In genomic region chr14:43621282-43621681, GRCh38 we compare ENCODE assay signal across 31 cellular contexts.
"Had no signal": no experiment of that assay in that cellular context is flagged by ENCODE, and none has a peak within 500 bp of the region (broad histone marks: within the 10 kb centered on the region; RNA-seq: fewer than 3 reads in every experiment).

No MANE protein-coding gene starts in this region.

- ATAC-seq: activated CD8-positive, alpha-beta memory T cell treated with anti-CD3 and anti-CD28 coated beads, Interleukin-2, amount 10 ng/mL, durations not matched to agents 7 days and 5 days; activated CD8-positive, alpha-beta T cell treated with anti-CD3 and anti-CD28 coated beads, Interleukin-2, amount 10 ng/mL, durations not matched to agents 7 days and 5 days; activated naive CD8-positive, alpha-beta T cell treated with anti-CD3 and anti-CD28 coated beads, Interleukin-2, amount 50 U/mL, for 24 hours; heart left ventricle; left colon; naive thymus-derived CD8-positive, alpha-beta T cell; psoas muscle; stimulated activated memory B cell treated with anti-CD40 and anti-IgM and Interleukin-4, amounts not matched to agents 10 μg/mL and 1 μg/mL and 100 μg/mL, for 72 hours; upper lobe of right lung had no signal

- H3K4me3 Mint-ChIP-seq: activated B cell treated with CpG ODN at 0.5 μM for 24 hours; activated CD8-positive, alpha-beta memory T cell treated with anti-CD3 and anti-CD28 coated beads, Interleukin-2, amount 10 ng/mL, durations not matched to agents 7 days and 5 days; activated CD8-positive, alpha-beta T cell treated with anti-CD3 and anti-CD28 coated beads, Interleukin-2, amount 10 ng/mL, durations not matched to agents 7 days and 5 days; activated naive CD4-positive, alpha-beta T cell treated with anti-CD3 and anti-CD28 coated beads, Interleukin-2, amount 50 U/mL, for 24 hours; activated naive CD8-positive, alpha-beta T cell treated with anti-CD3 and anti-CD28 coated beads, Interleukin-2, amount 50 U/mL, for 24 hours; immature natural killer cell; naive thymus-derived CD8-positive, alpha-beta T cell; neural crest cell; stimulated activated memory B cell treated with anti-CD40 and anti-IgM and Interleukin-4, amounts not matched to agents 10 μg/mL and 1 μg/mL and 100 μg/mL, for 72 hours; T-helper 2 cell treated with Interferon-gamma antibody and Interleukin-4, amounts not matched to agents 5 μg/mL and 100 μg/mL, for 36 hours had no signal

- H3K4me1 Mint-ChIP-seq: activated B cell treated with CpG ODN at 0.5 μM for 24 hours; activated CD8-positive, alpha-beta memory T cell treated with anti-CD3 and anti-CD28 coated beads, Interleukin-2, amount 10 ng/mL, durations not matched to agents 7 days and 5 days; activated naive CD4-positive, alpha-beta T cell treated with anti-CD3 and anti-CD28 coated beads, Interleukin-2, amount 50 U/mL, for 24 hours; activated naive CD8-positive, alpha-beta T cell treated with anti-CD3 and anti-CD28 coated beads, Interleukin-2, amount 50 U/mL, for 24 hours; immature natural killer cell; naive thymus-derived CD8-positive, alpha-beta T cell; neural crest cell; stimulated activated memory B cell treated with anti-CD40 and anti-IgM and Interleukin-4, amounts not matched to agents 10 μg/mL and 1 μg/mL and 100 μg/mL, for 72 hours had no signal

- H2AFZ ChIP-seq: parathyroid adenoma had no signal

- H3K9me3 Mint-ChIP-seq: activated B cell treated with CpG ODN at 0.5 μM for 24 hours; neural crest cell; stimulated activated memory B cell treated with anti-CD40 and anti-IgM and Interleukin-4, amounts not matched to agents 10 μg/mL and 1 μg/mL and 100 μg/mL, for 72 hours had no signal

- H3K36me3 Mint-ChIP-seq: activated CD8-positive, alpha-beta memory T cell treated with anti-CD3 and anti-CD28 coated beads, Interleukin-2, amount 10 ng/mL, durations not matched to agents 7 days and 5 days; activated naive CD4-positive, alpha-beta T cell treated with anti-CD3 and anti-CD28 coated beads, Interleukin-2, amount 50 U/mL, for 24 hours; immature natural killer cell; naive thymus-derived CD8-positive, alpha-beta T cell; stimulated activated memory B cell treated with anti-CD40 and anti-IgM and Interleukin-4, amounts not matched to agents 10 μg/mL and 1 μg/mL and 100 μg/mL, for 72 hours had no signal

- H3K36me3 ChIP-seq: heart left ventricle, sigmoid colon, stomach, thyroid gland, upper lobe of right lung had no signal

- H3K9ac ChIP-seq: parathyroid adenoma had no signal

- H3K9me3 ChIP-seq: psoas muscle, sigmoid colon, thyroid gland, upper lobe of right lung had no signal

- DNase-seq: activated B cell treated with CpG ODN at 0.5 μM for 24 hours; activated CD8-positive, alpha-beta memory T cell treated with anti-CD3 and anti-CD28 coated beads, Interleukin-2, amount 10 ng/mL, durations not matched to agents 7 days and 5 days; activated CD8-positive, alpha-beta T cell treated with anti-CD3 and anti-CD28 coated beads, Interleukin-2, amount 10 ng/mL, durations not matched to agents 7 days and 5 days; activated naive CD8-positive, alpha-beta T cell treated with anti-CD3 and anti-CD28 coated beads, Interleukin-2, amount 50 U/mL, for 24 hours; activated T-cell treated with anti-CD3 and anti-CD28 coated beads, Interleukin-2, amount 50 U/mL, for 48 hours; amygdala; dermis blood vessel endothelial cell; effector CD4-positive, alpha-beta T cell; erythroblast; heart left ventricle; hypothalamus; immature natural killer cell; kidney; left colon; naive thymus-derived CD8-positive, alpha-beta T cell; nucleus accumbens; psoas muscle; sigmoid colon; small intestine; stimulated activated CD4-positive, alpha-beta T cell treated with anti-CD3 and anti-CD28 coated beads, Interleukin-1b, Interleukin-23, amount 100 ng/mL, for 48 hours; stimulated activated CD4-positive, alpha-beta T cell treated with anti-CD3 and anti-CD28 coated beads, Interleukin-4, amount 100 ng/mL, for 4 hours; stimulated activated CD8-positive, alpha-beta memory T cell treated with anti-CD3 and anti-CD28 coated beads, Interleukin-4, amount 100 ng/mL, for 48 hours; stomach; thyroid gland; upper lobe of right lung had no signal

- H3K4me1 ChIP-seq: heart left ventricle, parathyroid adenoma, psoas muscle, sigmoid colon, stomach, thyroid gland, upper lobe of right lung had no signal

- H3K27ac Mint-ChIP-seq: activated B cell treated with CpG ODN at 0.5 μM for 24 hours; activated CD8-positive, alpha-beta memory T cell treated with anti-CD3 and anti-CD28 coated beads, Interleukin-2, amount 10 ng/mL, durations not matched to agents 7 days and 5 days; activated CD8-positive, alpha-beta T cell treated with anti-CD3 and anti-CD28 coated beads, Interleukin-2, amount 10 ng/mL, durations not matched to agents 7 days and 5 days; activated naive CD4-positive, alpha-beta T cell treated with anti-CD3 and anti-CD28 coated beads, Interleukin-2, amount 50 U/mL, for 24 hours; activated naive CD8-positive, alpha-beta T cell treated with anti-CD3 and anti-CD28 coated beads, Interleukin-2, amount 50 U/mL, for 24 hours; activated T-helper 2 cell treated with anti-CD3 and anti-CD28 coated beads, Interferon-gamma antibody, Interleukin-2, Interleukin-4, amounts not matched to agents 10 μg/mL and 5 μg/mL and 100 μg/mL, durations not matched to agents 14 hours and 24 hours and 36 hours; immature natural killer cell; naive thymus-derived CD8-positive, alpha-beta T cell; stimulated activated memory B cell treated with anti-CD40 and anti-IgM and Interleukin-4, amounts not matched to agents 10 μg/mL and 1 μg/mL and 100 μg/mL, for 72 hours; T-helper 2 cell treated with Interferon-gamma antibody and Interleukin-4, amounts not matched to agents 5 μg/mL and 100 μg/mL, for 36 hours had no signal

- H3K27me3 Mint-ChIP-seq: activated B cell treated with CpG ODN at 0.5 μM for 24 hours; activated CD8-positive, alpha-beta memory T cell treated with anti-CD3 and anti-CD28 coated beads, Interleukin-2, amount 10 ng/mL, durations not matched to agents 7 days and 5 days; activated naive CD4-positive, alpha-beta T cell treated with anti-CD3 and anti-CD28 coated beads, Interleukin-2, amount 50 U/mL, for 24 hours; activated naive CD8-positive, alpha-beta T cell treated with anti-CD3 and anti-CD28 coated beads, Interleukin-2, amount 50 U/mL, for 24 hours; naive thymus-derived CD8-positive, alpha-beta T cell; stimulated activated memory B cell treated with anti-CD40 and anti-IgM and Interleukin-4, amounts not matched to agents 10 μg/mL and 1 μg/mL and 100 μg/mL, for 72 hours had no signal

- H3K27ac ChIP-seq: heart left ventricle, parathyroid adenoma, psoas muscle, sigmoid colon, stomach, thyroid gland, upper lobe of right lung had no signal

- H3K27me3 ChIP-seq: heart left ventricle, sigmoid colon, stomach, thyroid gland, upper lobe of right lung had no signal

- H3K4me3 ChIP-seq: heart left ventricle, psoas muscle, sigmoid colon, stomach, thyroid gland, upper lobe of right lung had no signal
